ENCODE assay signal across 1 cellular context in the genomic region with DNA sequence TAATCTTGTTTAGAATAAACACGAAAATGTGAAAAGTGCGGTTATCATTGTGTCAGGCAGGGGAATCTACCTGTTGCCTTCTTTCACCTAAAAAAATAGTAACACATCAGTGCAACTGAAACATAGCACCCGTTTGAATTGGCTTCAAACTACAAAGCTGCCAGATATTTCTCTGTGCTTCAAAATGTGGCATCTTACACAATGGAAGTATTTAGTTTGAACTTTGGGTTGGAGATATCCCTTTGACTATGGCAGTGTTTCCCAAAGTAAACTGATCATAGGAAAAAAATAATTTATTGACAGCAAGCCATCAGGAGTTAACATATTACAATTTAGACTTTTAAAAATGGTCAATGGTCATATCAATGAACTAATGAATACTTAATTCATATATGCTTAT.
TF ChIP-seq lines count a peak whose summit lies in the region.

No MANE protein-coding gene starts in this region.

TF ChIP-seq in HepG2, 621 proteins besides CTCF, POLR2A, EP300 and RAD21 (continued from another document):
- TF ChIP-seq AHDC1 (CRISPR knock-in tag; IDR thresholded peaks at IDR 0.05; ENCODE audit: borderline replicate concordance) (0 out of 2 replicates have a peak, but pooled peaks have one; percentile 46), SAP130 (CRISPR knock-in tag; IDR thresholded peaks at IDR 0.05; ENCODE audit: low read depth) (0 out of 2 replicates have a peak, but pooled peaks have one; percentile 24), HMG20A (CRISPR knock-in tag; IDR thresholded peaks at IDR 0.05; ENCODE audit: borderline replicate concordance) (0 out of 2 replicates have a peak, but pooled peaks have one; percentile 11), SOX5 (CRISPR knock-in tag; IDR thresholded peaks at IDR 0.05; ENCODE audit: borderline replicate concordance) (peak; percentile 54; the same call in 1 of the 2 replicates), HNRNPH1 (optimal IDR thresholded peaks at IDR 0.05; ENCODE audit: low read depth, low read length) (no peak), ARID3A (IDR thresholded peaks at IDR 0.05; ENCODE audit: low read depth, low read length) (0 out of 2 replicates have a peak, but pooled peaks have one; percentile 11), THRA (CRISPR knock-in tag; IDR thresholded peaks at IDR 0.05; ENCODE audit: borderline replicate concordance) (no peak)
